7 cellular contexts compared by ENCODE assay signal in the genomic region with DNA sequence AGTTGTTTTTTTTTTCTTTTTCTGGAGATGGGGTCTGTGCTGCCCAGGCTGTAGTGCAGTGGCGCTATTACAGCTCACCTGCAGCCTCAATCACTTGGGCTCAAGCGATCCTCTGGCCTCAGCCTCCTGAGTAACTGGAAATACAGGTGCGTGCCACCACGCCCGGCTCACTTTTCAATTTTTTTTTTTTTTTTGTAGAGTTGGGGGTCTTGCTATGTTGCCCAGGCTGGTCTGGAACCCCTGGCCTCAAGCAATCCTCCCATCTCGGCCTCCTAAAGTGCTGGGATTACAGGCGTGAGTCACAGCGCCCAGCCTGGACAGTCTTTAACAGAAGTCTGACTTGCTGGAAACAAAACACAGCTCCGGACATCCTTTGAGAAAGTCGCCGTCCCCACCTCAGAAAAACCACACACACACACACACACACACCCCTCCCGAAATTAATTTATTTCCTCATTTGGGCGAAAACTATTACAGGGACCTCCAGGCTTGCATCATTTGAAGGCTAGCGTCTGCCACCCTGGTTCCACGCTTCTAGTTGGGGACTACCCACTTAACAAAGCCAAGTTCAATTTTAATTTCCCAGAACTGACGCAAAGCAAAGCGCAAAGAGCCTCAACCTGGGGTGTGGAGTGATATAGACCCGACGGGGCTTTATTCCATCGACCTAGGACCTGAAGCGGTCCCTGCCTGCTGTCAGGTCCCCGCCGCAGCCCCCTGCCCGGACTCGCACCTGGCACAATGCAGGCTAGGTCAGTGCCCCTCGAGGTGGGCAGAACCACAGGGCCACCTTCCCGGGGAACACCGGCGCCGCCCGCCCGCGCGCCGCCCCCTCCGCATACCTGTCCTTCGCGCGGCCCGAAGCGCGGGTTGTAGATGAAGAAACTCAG. TPM values are rescaled to one million over a fixed set of nuclear protein-coding genes. Genes with fewer than 3 reads are reported as not detected.
DNase-seq lines count a peak whose midpoint lies in the region; ATAC-seq and TF ChIP-seq lines count a peak whose summit lies in the region.
"Not testable (repeated sequence)": the region's sequence is repeated elsewhere in the genome, so short reads cannot be mapped to it uniquely, and the experiment has no call there.

No MANE protein-coding gene starts in this region.

- not testable (repeated sequence) for H3K79me2 ChIP-seq in PC-3 (ENCODE audit: low read length)

- H3K9me3 ChIP-seq in PC-3 (ENCODE audit: low read length); neuronal stem cell (replicated peaks in 1 of 2; ENCODE audit: control insufficient read depth in 2 of 2, insufficient read depth in 1 of 2, low read depth in 1 of 2, low read length in 2 of 2): not testable (repeated sequence)

- not testable (repeated sequence) for H4K8ac ChIP-seq in neuronal stem cell (ENCODE audit: low read depth, low read length)

- H2AK5ac ChIP-seq in neuronal stem cell (ENCODE audit: low read depth, low read length) = not testable (repeated sequence)

- CTCF ChIA-PET in PC-3 (lab: Charles Lee) = not testable (repeated sequence)

- POLR2A ChIA-PET in PC-3 (lab: Charles Lee; ENCODE audit: unreplicated experiment) = not testable (repeated sequence)

- BruUV-seq in PC-3 (replicated peaks; lab: Mats Ljungman, UMichigan) = TSS peak; percentile 31

- peak; percentile 25 for ATAC-seq in GM18508 (IDR thresholded peaks at IDR 0.05; ENCODE audit: insufficient read depth, unreplicated experiment)
- ATAC-seq in GM21723 (IDR thresholded peaks at IDR 0.05; ENCODE audit: unreplicated experiment) = peak; percentile 53
- ATAC-seq in HG03108 (IDR thresholded peaks at IDR 0.05; ENCODE audit: unreplicated experiment) = peak; percentile 30
- peak; percentile 66 for ATAC-seq in PC-3
- peak; percentile 35 for ATAC-seq in activated naive CD8-positive, alpha-beta T cell treated with anti-CD3 and anti-CD28 coated beads, Interleukin-2, amount 50 U/mL, for 24 hours

- H3K14ac ChIP-seq in neuronal stem cell (ENCODE audit: low read length) = not testable (repeated sequence)

- H2BK12ac ChIP-seq in neuronal stem cell (ENCODE audit: low read length) = not testable (repeated sequence)

- not testable (repeated sequence) for H3K9me3 Mint-ChIP-seq in activated naive CD8-positive, alpha-beta T cell treated with anti-CD3 and anti-CD28 coated beads, Interleukin-2, amount 50 U/mL, for 24 hours; glutamatergic neuron (ENCODE audit: unreplicated experiment)

- not testable (repeated sequence) for H2BK120ac ChIP-seq in neuronal stem cell (ENCODE audit: low read depth, low read length)

- DNase-seq in PC-3; activated naive CD8-positive, alpha-beta T cell treated with anti-CD3 and anti-CD28 coated beads, Interleukin-2, amount 50 U/mL, for 24 hours; glutamatergic neuron; neuronal stem cell (ENCODE audit: low spot score): not testable (repeated sequence)

- H4K20me1 ChIP-seq in PC-3 (ENCODE audit: low read length) = not testable (repeated sequence)

- H3K23ac ChIP-seq in neuronal stem cell (ENCODE audit: low read depth, low read length, poor library complexity) = not testable (repeated sequence)

- H3K4me1 ChIP-seq in PC-3 (ENCODE audit: insufficient read depth, low read length); neuronal stem cell (ENCODE audit: control insufficient read depth in 2 of 2, insufficient read depth in 1 of 2, low read depth in 1 of 2, low read length in 2 of 2): not testable (repeated sequence)

- H3K4ac ChIP-seq in neuronal stem cell (ENCODE audit: low read length) = not testable (repeated sequence)

- H3K27me3 Mint-ChIP-seq in activated naive CD8-positive, alpha-beta T cell treated with anti-CD3 and anti-CD28 coated beads, Interleukin-2, amount 50 U/mL, for 24 hours; glutamatergic neuron (ENCODE audit: unreplicated experiment): not testable (repeated sequence)

- H2BK15ac ChIP-seq in neuronal stem cell (ENCODE audit: low read length) = not testable (repeated sequence)

- H4K91ac ChIP-seq in neuronal stem cell (ENCODE audit: low read depth, low read length, poor library complexity) = not testable (repeated sequence)

- not testable (repeated sequence) for H3K79me1 ChIP-seq in neuronal stem cell (ENCODE audit: low read depth, low read length)

- intact Hi-C loops in PC-3 (cut with micrococcal nuclease) = not testable (repeated sequence)

- not testable (repeated sequence) for H2AFZ ChIP-seq in PC-3 (ENCODE audit: low read length); neuronal stem cell (ENCODE audit: low read length)

- H3K36me3 Mint-ChIP-seq in activated naive CD8-positive, alpha-beta T cell treated with anti-CD3 and anti-CD28 coated beads, Interleukin-2, amount 50 U/mL, for 24 hours (ENCODE audit: low read depth) = peaks cover 12% of the 10 kb centered on the region
- not testable (repeated sequence) for H3K36me3 Mint-ChIP-seq in glutamatergic neuron (ENCODE audit: unreplicated experiment)

- H3K4me3 ChIP-seq in PC-3 (ENCODE audit: low read length) (peak overlapping the region; percentile 51), neuronal stem cell (ENCODE audit: low read length in 2 of 2) (peak overlapping the region in 1 of 2 donors; percentile 42)

- not testable (repeated sequence) for H2BK5ac ChIP-seq in neuronal stem cell (ENCODE audit: low read length)

- peak overlapping the region; percentile 66; the same call in 1 of the 2 replicates for H3K9ac ChIP-seq in PC-3 (ENCODE audit: low read length)
- not testable (repeated sequence) for H3K9ac ChIP-seq in neuronal stem cell (ENCODE audit: low read depth, low read length, poor library complexity)

- TF ChIP-seq CTCF in PC-3 (conservative IDR thresholded peaks at IDR 0.05; ENCODE audit: low read depth, low read length); glutamatergic neuron (IDR thresholded peaks at IDR 0.05; ENCODE audit: partially characterized antibody, unreplicated experiment): not testable (repeated sequence)

- peaks cover 10% of the 10 kb centered on the region for H3K4me1 Mint-ChIP-seq in activated naive CD8-positive, alpha-beta T cell treated with anti-CD3 and anti-CD28 coated beads, Interleukin-2, amount 50 U/mL, for 24 hours
- H3K4me1 Mint-ChIP-seq in glutamatergic neuron (ENCODE audit: low read depth, unreplicated experiment) = not testable (repeated sequence)

- H3K27ac ChIP-seq in PC-3 (ENCODE audit: low read length); neuronal stem cell (replicated peaks; ENCODE audit: low read length): not testable (repeated sequence)

- H3K4me3 Mint-ChIP-seq in activated naive CD8-positive, alpha-beta T cell treated with anti-CD3 and anti-CD28 coated beads, Interleukin-2, amount 50 U/mL, for 24 hours = peak overlapping the region; percentile 78
- peak overlapping the region; percentile 88 for H3K4me3 Mint-ChIP-seq in glutamatergic neuron (ENCODE audit: unreplicated experiment)

- H3K18ac ChIP-seq in neuronal stem cell (ENCODE audit: low read length) = not testable (repeated sequence)

- H3K36me3 ChIP-seq in PC-3 (ENCODE audit: low read depth, low read length) = not testable (repeated sequence)
- H3K36me3 ChIP-seq in neuronal stem cell (replicated peaks in 1 of 2; ENCODE audit: control insufficient read depth in 2 of 2, insufficient read depth in 2 of 2, low read length in 2 of 2) = peaks cover 0 to 16% of the 10 kb centered on the region in 2 donors

- H3K4me2 ChIP-seq in PC-3 (ENCODE audit: low read length) (peak overlapping the region; percentile 73), neuronal stem cell (ENCODE audit: insufficient read depth, low read length, poor library complexity, severe bottlenecking) (peak overlapping the region; percentile 11)

- not testable (repeated sequence) for H3K9me2 ChIP-seq in PC-3 (replicated peaks; ENCODE audit: low read length)

- H3K27me3 ChIP-seq in PC-3 (ENCODE audit: low read length); neuronal stem cell (ENCODE audit: control insufficient read depth in 3 of 3, insufficient read depth in 3 of 3, low read depth in 1 of 3, low read length in 3 of 3): not testable (repeated sequence)

- not testable (repeated sequence) for H3F3A ChIP-seq in PC-3 (ENCODE audit: low read length, unreplicated experiment)

- not testable (repeated sequence) for H3K27ac Mint-ChIP-seq in activated naive CD8-positive, alpha-beta T cell treated with anti-CD3 and anti-CD28 coated beads, Interleukin-2, amount 50 U/mL, for 24 hours; glutamatergic neuron (ENCODE audit: unreplicated experiment)

- WGBS in neuronal stem cell (ENCODE audit: extremely low coverage in 2 of 2, insufficient read length in 2 of 2, insufficient replicate concordance in 1 of 2), 2 donors = no CpG with 5 or more reads among the region's 42 CpGs

RNA-seq across cellular contexts. Expression of gene CCZ1B, which starts 0.6 kb away (rescaled TPM):
- total RNA-seq in PC-3 (2014; rRNA removed) (36.9 and 73.6 TPM in 2 replicates), glutamatergic neuron (ENCODE audit: unreplicated experiment) (123 TPM)
- polyA plus RNA-seq in neuronal stem cell (2013, experiment 1 of 2) = 12.9 TPM
- polyA plus RNA-seq in neuronal stem cell (2013, experiment 2 of 2) = 12.9 TPM
